Comparison of ENCODE assay signal across 13 cellular contexts in genomic region chr1:115084902-115085505, GRCh38. TPM values are rescaled to one million over a fixed set of nuclear protein-coding genes. Genes with fewer than 3 reads are reported as not detected.
DNase-seq lines count a peak whose midpoint lies in the region; ATAC-seq and TF ChIP-seq lines count a peak whose summit lies in the region.
"Had no signal": no experiment of that assay in that cellular context is flagged by ENCODE, and none has a peak within 500 bp of the region (broad histone marks: within the 10 kb centered on the region; RNA-seq: fewer than 3 reads in every experiment).

No MANE protein-coding gene starts in this region.

- H3K4me3 ChIP-seq in breast epithelium: no peak overlapping the region
- H3K4me3 ChIP-seq in left ventricle myocardium inferior: peak overlapping the region; percentile 24
- H3K4me3 ChIP-seq in aorta (ENCODE audit: low read length in 2 of 2): peak overlapping the region in 1 of 2 donors; percentile 21
- H3K4me3 ChIP-seq: A549, tibial nerve had no signal

- no TSS peak for BruUV-seq in MCF 10A (replicated peaks; lab: Mats Ljungman, UMichigan)

- no peak overlapping the region for H3K4me3 Mint-ChIP-seq in MCF 10A (ENCODE audit: unreplicated experiment)
- H3K4me3 Mint-ChIP-seq in neural crest cell: peak overlapping the region; percentile 28

- POLR2A ChIA-PET in MCF 10A (lab: Yijun Ruan, JAX): no interaction called here

- H3K27me3 ChIP-seq in breast epithelium (peaks cover 0 to 3% of the 10 kb centered on the region in 2 donors), left ventricle myocardium inferior (ENCODE audit: low read depth) (peaks cover 5% of the 10 kb centered on the region), aorta (ENCODE audit: control insufficient read depth in 1 of 2, insufficient read depth in 2 of 2, low read length in 1 of 2) (no peaks in the 10 kb centered on the region)

- no peak for TF ChIP-seq POLR2A in breast epithelium (IDR thresholded peaks at IDR 0.05)

- peak; percentile 35 for ATAC-seq in aorta (ENCODE audit: low FRiP score)
- ATAC-seq: A549 had no signal

- TF ChIP-seq CTCF in breast epithelium (IDR thresholded peaks at IDR 0.05): no peak
- no peak for TF ChIP-seq CTCF in MCF 10A (IDR thresholded peaks at IDR 0.05; ENCODE audit: unreplicated experiment)
- TF ChIP-seq CTCF in left ventricle myocardium inferior (IDR thresholded peaks at IDR 0.05; ENCODE audit: borderline replicate concordance): no peak
- TF ChIP-seq CTCF in neural crest cell (conservative IDR thresholded peaks at IDR 0.05): no peak
- TF ChIP-seq CTCF in GM20000 (IDR thresholded peaks at IDR 0.05; ENCODE audit: extremely low read depth, missing control alignments): no peak

- DNase-seq in breast epithelium (ENCODE audit: low spot score in 2 of 2) (no peak), MCF 10A (ENCODE audit: unreplicated experiment) (no peak), left ventricle myocardium inferior (no peak), neural crest cell (ENCODE audit: low read depth, low spot score) (no peak), aorta (peak in 1 of 2 donors; percentile 48), SKM-1 (lab: John Stamatoyannopoulos, UW; ENCODE audit: unreplicated experiment) (no peak), GM20000 (ENCODE audit: low spot score) (no peak), DMS53 (lab: John Stamatoyannopoulos, UW) (no peak)
- DNase-seq: activated CD4-positive, alpha-beta T cell treated with anti-CD3 and anti-CD28 coated beads, Interleukin-2, amount 50 U/mL, for 48 hours; cortex of kidney; midbrain had no signal

- no peaks in the 10 kb centered on the region for H3K36me3 ChIP-seq in breast epithelium
- no peaks in the 10 kb centered on the region for H3K36me3 ChIP-seq in left ventricle myocardium inferior
- no peaks in the 10 kb centered on the region for H3K36me3 ChIP-seq in aorta (ENCODE audit: control insufficient read depth in 1 of 2, insufficient read depth in 2 of 2, low read length in 1 of 2)
- H3K36me3 ChIP-seq: tibial nerve had no signal

- H3K36me3 Mint-ChIP-seq in MCF 10A (ENCODE audit: insufficient read depth, unreplicated experiment) (peaks cover 5% of the 10 kb centered on the region), neural crest cell (ENCODE audit: low read depth) (no peaks in the 10 kb centered on the region)

- 4 to 8% methylated on average over 9 of the region's 9 CpGs for WGBS in aorta, 2 donors

- CTCF ChIA-PET in MCF 10A (lab: Yijun Ruan, JAX): interaction anchor here (0.7 to 2.3 kb wide), 2 partner anchors 27 kb away, joined by 3 to 5 read pairs; no protein-coding TSS in a partner anchor

- intact Hi-C loops in breast epithelium (cut with DNase I; ENCODE audit: low total_unique reads) (no loop called here), MCF 10A (cut with micrococcal nuclease) (no loop called here), left ventricle myocardium inferior (cut with micrococcal nuclease) (no loop called here), aorta (cut with DNase I) (loop anchor here in 1 of 2 donors (5.0 kb wide), 1 partner anchor 328 kb away; the partner anchor contains the start of gene CSDE1)

- no peaks in the 10 kb centered on the region for H3K4me1 Mint-ChIP-seq in MCF 10A (ENCODE audit: insufficient read depth, unreplicated experiment)
- peaks cover 24% of the 10 kb centered on the region for H3K4me1 Mint-ChIP-seq in neural crest cell

- H3K4me1 ChIP-seq in breast epithelium (no peaks in the 10 kb centered on the region), left ventricle myocardium inferior (peaks cover 46% of the 10 kb centered on the region), aorta (ENCODE audit: control insufficient read depth in 1 of 2, insufficient read depth in 2 of 2, low read length in 2 of 2) (peaks cover 2 to 16% of the 10 kb centered on the region in 2 donors)
- H3K4me1 ChIP-seq: A549 had no signal

- peak overlapping the region; percentile 6 to 30 for H3K27ac ChIP-seq in breast epithelium
- peak overlapping the region; percentile 82 for H3K27ac ChIP-seq in left ventricle myocardium inferior (replicated peaks)
- H3K27ac ChIP-seq in aorta (ENCODE audit: low read depth in 1 of 2, low read length in 2 of 2): peak overlapping the region; percentile 66 to 78
- H3K27ac ChIP-seq: A549 had no signal

- peaks cover 17% of the 10 kb centered on the region for H3K27me3 Mint-ChIP-seq in MCF 10A (ENCODE audit: insufficient read depth, unreplicated experiment)
- peaks cover 16% of the 10 kb centered on the region for H3K27me3 Mint-ChIP-seq in neural crest cell (ENCODE audit: low read depth)

- H3K9me3 ChIP-seq in breast epithelium (no peaks in the 10 kb centered on the region), left ventricle myocardium inferior (replicated peaks) (no peaks in the 10 kb centered on the region), aorta (ENCODE audit: control insufficient read depth, low read length) (no peaks in the 10 kb centered on the region)
- H3K9me3 ChIP-seq: A549, tibial nerve had no signal

- H3K9me3 Mint-ChIP-seq in MCF 10A (ENCODE audit: unreplicated experiment) (no peaks in the 10 kb centered on the region), neural crest cell (no peaks in the 10 kb centered on the region)

- H3K27ac Mint-ChIP-seq in MCF 10A (ENCODE audit: low read depth, unreplicated experiment): no peak overlapping the region
- no peak overlapping the region for H3K27ac Mint-ChIP-seq in neural crest cell (ENCODE audit: unreplicated experiment)

RNA-seq across cellular contexts. Expression of gene TSPAN2, which starts 4.3 kb away (rescaled TPM):
- 1 to 10 TPM; 2.6 to 9.7 (median 3.7) TPM for total RNA-seq in breast epithelium
- 0.42 TPM in 1 of 2 replicates, not detected in the other for total RNA-seq in MCF 10A (2022)
- total RNA-seq in left ventricle myocardium inferior: 5.3 TPM
- total RNA-seq in neural crest cell: 4.3 and 5.4 TPM in 2 replicates
- total RNA-seq in aorta: 10 to 100 TPM; 49.5 to 83.0 TPM
- 10 to 100 TPM; 26.2 to 29.4 TPM for polyA plus RNA-seq in aorta

RNA-seq across cellular contexts. Expression of gene TSHB, which starts 55.4 kb away (rescaled TPM):
- not detected for total RNA-seq in breast epithelium
- not detected in 2 replicates for total RNA-seq in MCF 10A (2022)
- not detected for total RNA-seq in left ventricle myocardium inferior
- total RNA-seq in neural crest cell: not detected in 2 replicates
- total RNA-seq in aorta: not detected
- polyA plus RNA-seq in aorta: not detected
- total RNA-seq: tibial nerve had no signal
- polyA plus RNA-seq: A549 had no signal

Comparison
In these comparisons a context has a peak if more than half of its experiments do, and no peak if none do; other contexts are left out.
1. H3K27ac ChIP-seq: peak in every context shown above with its lines; median percentile 82 in left ventricle myocardium inferior; 72 in aorta; 18 in breast epithelium.